8 cellular contexts compared by ENCODE assay signal in the genomic region with DNA sequence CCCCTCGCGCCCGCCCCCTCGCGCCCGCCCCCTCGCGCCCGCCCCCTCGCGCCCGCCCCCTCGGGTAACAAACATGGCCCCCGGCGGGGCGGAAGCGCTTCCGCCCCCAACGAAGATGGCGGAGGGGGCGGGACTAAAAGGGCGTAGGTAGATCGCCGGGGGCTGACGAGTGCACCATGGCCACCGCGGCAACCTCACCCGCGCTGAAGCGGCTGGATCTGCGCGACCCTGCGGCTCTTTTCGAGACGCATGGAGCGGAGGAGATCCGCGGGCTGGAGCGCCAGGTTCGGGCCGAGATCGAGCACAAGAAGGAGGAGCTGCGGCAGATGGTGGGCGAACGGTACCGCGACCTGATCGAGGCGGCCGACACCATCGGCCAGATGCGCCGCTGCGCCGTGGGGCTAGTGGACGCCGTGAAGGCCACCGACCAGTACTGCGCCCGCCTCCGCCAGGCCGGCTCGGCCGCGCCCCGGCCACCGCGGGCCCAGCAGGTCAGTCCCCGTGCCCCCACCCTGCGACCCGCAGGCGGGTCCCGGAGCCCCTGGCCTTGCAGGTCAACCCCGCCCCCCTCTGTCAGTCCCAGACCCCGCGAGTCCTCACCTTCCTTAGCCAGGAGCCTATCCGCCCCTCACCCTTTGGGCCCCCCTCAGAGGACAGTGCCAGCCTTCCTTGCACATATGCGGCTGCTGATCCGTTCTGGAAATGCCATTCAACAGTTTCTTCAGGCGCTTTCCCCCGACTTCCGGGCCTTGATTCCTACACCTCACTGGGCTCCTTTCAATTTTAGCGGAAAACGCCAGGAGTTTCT.
DNase-seq lines count a peak whose midpoint lies in the region; ATAC-seq and TF ChIP-seq lines count a peak whose summit lies in the region.

TSS of gene COG1 (plus strand) at position 162 of the 808 bp plus-strand sequence. CDS start at position 177, 15 bp downstream.

- in situ Hi-C loops in astrocyte of the cerebellum (cut with HindIII; ENCODE audit: low sequenced_read_pairs) = no loop called here

- ATAC-seq in GM18498 (IDR thresholded peaks at IDR 0.05; ENCODE audit: unreplicated experiment) (peak; percentile 83), HG02884 (IDR thresholded peaks at IDR 0.05; ENCODE audit: unreplicated experiment) (peak; percentile 55)

- H3K4me3 ChIP-seq in astrocyte of the cerebellum (ENCODE audit: low read depth, low read length) (peak within 1 kb of the TSS; percentile 80), retinal pigment epithelial cell (ENCODE audit: low read length) (peak within 1 kb of the TSS; percentile 85)

- TF ChIP-seq CTCF in astrocyte of the cerebellum (IDR thresholded peaks at IDR 0.05; ENCODE audit: low read depth, low read length, missing control alignments) (no peak), retinal pigment epithelial cell (conservative IDR thresholded peaks at IDR 0.05; ENCODE audit: low read depth, low read length) (no peak)

- DNase-seq in NCI-H2029 treated with DMSO at 0.1 percent for 48 hours (lab: John Stamatoyannopoulos, UW) = peak; percentile 17
- peak; percentile 58 for DNase-seq in T1000 (lab: John Stamatoyannopoulos, UW)
- DNase-seq in astrocyte of the cerebellum (ENCODE audit: low read depth) = peak; percentile 55
- DNase-seq in hippocampal formation (lab: John Stamatoyannopoulos, UW) = peak; percentile 67 to 72
- DNase-seq in retinal pigment epithelial cell (ENCODE audit: low read depth) = peak; percentile 65
- no peak for DNase-seq in cortex of kidney (lab: John Stamatoyannopoulos, UW)
